In genomic region chr11:120561286-120561685, GRCh38 we compare ENCODE assay signal across 17 cellular contexts. TPM values are rescaled to one million over a fixed set of nuclear protein-coding genes. Genes with fewer than 3 reads are reported as not detected.
DNase-seq lines count a peak whose midpoint lies in the region; ATAC-seq and TF ChIP-seq lines count a peak whose summit lies in the region.
"Had no signal": no experiment of that assay in that cellular context is flagged by ENCODE, and none has a peak within 500 bp of the region (broad histone marks: within the 10 kb centered on the region; RNA-seq: fewer than 3 reads in every experiment).

No MANE protein-coding gene starts in this region.

- no peak overlapping the region for H2BK5ac ChIP-seq in neuronal stem cell (ENCODE audit: low read length)

- no peak overlapping the region for H3K23ac ChIP-seq in neuronal stem cell (ENCODE audit: low read depth, low read length, poor library complexity)

- H3K36me3 ChIP-seq in endodermal cell (ENCODE audit: control insufficient read depth, insufficient read depth, low read length) (no peaks in the 10 kb centered on the region), neuronal stem cell (replicated peaks in 1 of 2; ENCODE audit: control insufficient read depth in 2 of 2, insufficient read depth in 2 of 2, low read length in 2 of 2) (no peaks in the 10 kb centered on the region)
- H3K36me3 ChIP-seq: BLaER1 treated with 17β-estradiol and CSF1 and Interleukin-3, amounts not matched to agents 10 nM and 100 nM; HAP-1 had no signal

- no peak overlapping the region for H3K4me3 ChIP-seq in endodermal cell (ENCODE audit: low read length)
- H3K4me3 ChIP-seq in neuronal stem cell (ENCODE audit: low read length in 2 of 2) = no peak overlapping the region
- H3K4me3 ChIP-seq: BLaER1 treated with 17β-estradiol and CSF1 and Interleukin-3, amounts not matched to agents 10 nM and 100 nM; GM12878; HAP-1 had no signal

- H2BK15ac ChIP-seq in neuronal stem cell (ENCODE audit: low read length) = no peak overlapping the region

- no peak overlapping the region for H4K91ac ChIP-seq in neuronal stem cell (ENCODE audit: low read depth, low read length, poor library complexity)

- H3K27me3 Mint-ChIP-seq in brain (no peaks in the 10 kb centered on the region), endodermal cell (ENCODE audit: insufficient read depth) (peaks cover 49% of the 10 kb centered on the region)

- no peak overlapping the region for H2BK120ac ChIP-seq in neuronal stem cell (ENCODE audit: low read depth, low read length)

- H3K4me3 Mint-ChIP-seq in brain (no peak overlapping the region), endodermal cell (no peak overlapping the region)
- H3K4me3 Mint-ChIP-seq: B cell; CD8-positive, alpha-beta T cell had no signal

- peak overlapping the region; percentile 11 for H3K14ac ChIP-seq in neuronal stem cell (ENCODE audit: low read length)

- peak overlapping the region in 4 of 5 experiments; percentile 44 to 94 (median 76) for H3K27ac Mint-ChIP-seq in brain
- H3K27ac Mint-ChIP-seq in endodermal cell = no peak overlapping the region
- H3K27ac Mint-ChIP-seq: B cell; CD8-positive, alpha-beta T cell had no signal

- H3K9me3 Mint-ChIP-seq in brain (no peaks in the 10 kb centered on the region), endodermal cell (no peaks in the 10 kb centered on the region)
- H3K9me3 Mint-ChIP-seq: CD8-positive, alpha-beta T cell had no signal

- no peak overlapping the region for H3K4ac ChIP-seq in neuronal stem cell (ENCODE audit: low read length)

- DNase-seq in endodermal cell (peak; percentile 37), neuronal stem cell (ENCODE audit: low spot score) (no peak), anterior cingulate cortex (lab: John Stamatoyannopoulos, UW) (no peak), cerebellar cortex (ENCODE audit: low spot score) (no peak)
- DNase-seq: CD8-positive, alpha-beta T cell; DMS 273 treated with DMSO at 0.1 percent for 48 hours; DMS53; DND-41; EL had no signal

- H3K9ac ChIP-seq in endodermal cell (ENCODE audit: extremely low read depth, low read length, poor library complexity, severe bottlenecking) (no peak overlapping the region), neuronal stem cell (ENCODE audit: low read depth, low read length, poor library complexity) (no peak overlapping the region)
- H3K9ac ChIP-seq: BLaER1 treated with 17β-estradiol and CSF1 and Interleukin-3, amounts not matched to agents 10 nM and 100 nM had no signal

- H3K36me3 Mint-ChIP-seq in brain (no peaks in the 10 kb centered on the region), endodermal cell (ENCODE audit: low read depth) (no peaks in the 10 kb centered on the region)
- H3K36me3 Mint-ChIP-seq: CD8-positive, alpha-beta T cell had no signal

- peaks cover 19% of the 10 kb centered on the region for H3K27me3 ChIP-seq in endodermal cell (ENCODE audit: control insufficient read depth, insufficient read depth, low read length, poor library complexity, severe bottlenecking)
- peaks cover 0 to 15% (median 0%) of the 10 kb centered on the region in 3 experiments for H3K27me3 ChIP-seq in neuronal stem cell (ENCODE audit: control insufficient read depth in 3 of 3, insufficient read depth in 3 of 3, low read depth in 1 of 3, low read length in 3 of 3)

- no peaks in the 10 kb centered on the region for H3K79me1 ChIP-seq in neuronal stem cell (ENCODE audit: low read depth, low read length)

- no peak overlapping the region for H2AFZ ChIP-seq in neuronal stem cell (ENCODE audit: low read length)

- no peak for ATAC-seq in HG03354 (IDR thresholded peaks at IDR 0.05; ENCODE audit: poor library complexity, severe bottlenecking, unreplicated experiment)
- ATAC-seq: CD8-positive, alpha-beta T cell; GM12878 had no signal

- H3K27ac ChIP-seq in endodermal cell (ENCODE audit: low read depth, low read length) (no peak overlapping the region), neuronal stem cell (replicated peaks; ENCODE audit: low read length) (no peak overlapping the region)
- H3K27ac ChIP-seq: BLaER1 treated with 17β-estradiol and CSF1 and Interleukin-3, amounts not matched to agents 10 nM and 100 nM had no signal

- peak overlapping the region; percentile 32 for H3K18ac ChIP-seq in neuronal stem cell (ENCODE audit: low read length)

- 91 to 98% methylated on average over 5 to 11 of the region's 11 CpGs for WGBS in endodermal cell (ENCODE audit: insufficient coverage in 1 of 2, insufficient read length in 1 of 2), 2 experiments
- no CpG with 5 or more reads among the region's 11 CpGs for WGBS in neuronal stem cell (ENCODE audit: extremely low coverage in 2 of 2, insufficient read length in 2 of 2, insufficient replicate concordance in 1 of 2), 2 donors

- H3K4me1 Mint-ChIP-seq in brain (peaks cover 63% of the 10 kb centered on the region), endodermal cell (peaks cover 28% of the 10 kb centered on the region)

- H2BK12ac ChIP-seq in neuronal stem cell (ENCODE audit: low read length) = no peak overlapping the region

- H3K4me1 ChIP-seq in endodermal cell (ENCODE audit: control insufficient read depth, insufficient read depth, low read length) (peaks cover 16% of the 10 kb centered on the region), neuronal stem cell (ENCODE audit: control insufficient read depth in 2 of 2, insufficient read depth in 1 of 2, low read depth in 1 of 2, low read length in 2 of 2) (peaks cover 11 to 35% of the 10 kb centered on the region in 2 donors)
- H3K4me1 ChIP-seq: HAP-1 had no signal

- H4K8ac ChIP-seq in neuronal stem cell (ENCODE audit: low read depth, low read length) = no peak overlapping the region

- H3K9me3 ChIP-seq in endodermal cell (ENCODE audit: control insufficient read depth, low read length) (no peaks in the 10 kb centered on the region), neuronal stem cell (replicated peaks in 1 of 2; ENCODE audit: control insufficient read depth in 2 of 2, insufficient read depth in 1 of 2, low read depth in 1 of 2, low read length in 2 of 2) (no peaks in the 10 kb centered on the region)
- H3K9me3 ChIP-seq: BLaER1 treated with 17β-estradiol and CSF1 and Interleukin-3, amounts not matched to agents 10 nM and 100 nM; HAP-1 had no signal

- H2AK5ac ChIP-seq in neuronal stem cell (ENCODE audit: low read depth, low read length) = peak overlapping the region; percentile 41

- no peak overlapping the region for H3K4me2 ChIP-seq in neuronal stem cell (ENCODE audit: insufficient read depth, low read length, poor library complexity, severe bottlenecking)
- H3K4me2 ChIP-seq: BLaER1 treated with 17β-estradiol and CSF1 and Interleukin-3, amounts not matched to agents 10 nM and 100 nM had no signal

- TF ChIP-seq CTCF in brain (conservative IDR thresholded peaks at IDR 0.05) (no peak), endodermal cell (conservative IDR thresholded peaks at IDR 0.05) (no peak)

RNA-seq across cellular contexts. Expression of gene GRIK4, which starts 49.7 kb away (rescaled TPM):
- 2.4 TPM for polyA plus RNA-seq in brain (ENCODE audit: insufficient read depth, low read depth, low replicate concordance)
- total RNA-seq in endodermal cell = 1 to 10 TPM; 1.7 to 3.5 TPM
- polyA plus RNA-seq in endodermal cell (2013, experiment 1 of 2) = 1.9 TPM
- 1.6 TPM for polyA plus RNA-seq in endodermal cell (2013, experiment 2 of 2)
- 0.66 TPM for polyA plus RNA-seq in neuronal stem cell (2013, experiment 1 of 2)
- polyA plus RNA-seq in neuronal stem cell (2013, experiment 2 of 2) = 0.66 TPM
- total RNA-seq: A172; CD8-positive, alpha-beta T cell; HT-29 had no signal
